Comparison of ENCODE assay signal across 8 cellular contexts in the genomic region with DNA sequence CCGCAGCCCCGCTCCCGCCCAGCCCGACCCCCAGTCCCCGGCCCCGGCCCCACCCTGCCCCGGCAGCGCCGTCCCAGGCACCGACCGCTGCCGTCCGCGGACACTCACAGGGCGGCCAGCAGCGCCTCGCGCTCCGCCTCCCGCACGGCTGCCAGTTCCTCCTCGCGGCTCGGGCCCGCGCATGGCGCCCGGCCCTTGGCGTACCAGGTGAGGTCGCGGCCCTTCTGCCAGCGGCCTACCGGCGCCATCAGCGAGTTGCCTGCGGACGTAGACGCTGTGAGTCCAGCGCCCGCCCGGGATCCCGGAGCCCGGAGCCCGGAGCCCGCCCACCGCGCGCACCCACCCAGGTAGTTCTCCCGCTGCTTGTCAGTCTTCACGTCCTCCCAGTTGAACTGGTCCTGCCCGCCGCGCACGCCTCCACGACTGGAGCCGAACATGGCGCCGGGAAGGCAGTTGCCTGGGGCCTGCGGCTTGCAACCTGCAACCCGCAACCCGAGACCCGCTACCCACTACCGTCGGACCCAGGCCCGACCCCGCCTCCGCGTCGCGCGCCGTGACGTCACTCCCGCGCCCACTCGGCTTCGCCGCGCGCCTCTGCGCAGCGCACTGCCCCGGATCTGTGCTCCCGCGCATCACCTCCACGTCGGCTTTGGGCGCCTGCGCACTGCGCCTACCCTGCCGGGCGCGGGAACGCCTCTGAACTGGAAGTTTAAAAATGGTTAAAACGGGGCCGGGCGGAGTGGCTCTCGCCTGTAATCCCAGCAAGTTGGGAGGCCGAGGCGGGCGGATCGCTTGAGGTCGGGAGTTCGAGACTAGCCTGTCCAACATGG. TPM values are rescaled to one million over a fixed set of nuclear protein-coding genes. Genes with fewer than 3 reads are reported as not detected.
DNase-seq lines count a peak whose midpoint lies in the region; TF ChIP-seq lines count a peak whose summit lies in the region.

C1orf35 (minus strand) TSS at position 535 of the 830 bp plus-strand sequence; CDS start at position 437, 98 bp downstream.

- peak within 1 kb of the TSS; percentile 84 for H3K27ac ChIP-seq in subcutaneous abdominal adipose tissue (ENCODE audit: low read depth, low read length)

- H3K36me3 ChIP-seq in neuron (ENCODE audit: insufficient read depth, low read length) (peaks cover 48% of the 10 kb centered on the region), subcutaneous abdominal adipose tissue (ENCODE audit: control insufficient read depth in 5 of 5, insufficient read depth in 5 of 5, low read length in 5 of 5) (peaks cover 0 to 57% (median 48%) of the 10 kb centered on the region in 5 donors)

- H3K9me3 Mint-ChIP-seq in HFFc6: no peaks in the 10 kb centered on the region

- peak within 1 kb of the TSS; percentile 84 for H3K4me3 ChIP-seq in neuron (ENCODE audit: low read length)
- H3K4me3 ChIP-seq in subcutaneous abdominal adipose tissue (ENCODE audit: low read depth in 1 of 5, low read length in 5 of 5): peak within 1 kb of the TSS in 4 of 5 donors; percentile 80 to 90 (median 85)

- peak; percentile 49 for DNase-seq in GM04503 (ENCODE audit: low read depth)
- peak; percentile 88 for DNase-seq in HFFc6
- peak; percentile 96 for DNase-seq in NAMALWA (ENCODE audit: low spot score)
- peak; percentile 92 for DNase-seq in SK-MEL-5 (ENCODE audit: low read depth, low spot score)
- DNase-seq in activated naive CD4-positive, alpha-beta T cell (lab: John Stamatoyannopoulos, UW): peak; percentile 71 to 92 (median 88)
- DNase-seq in foreskin melanocyte: peak; percentile 88

- H3K36me3 Mint-ChIP-seq in HFFc6 (ENCODE audit: low read depth): peaks cover 10% of the 10 kb centered on the region; the same call in 1 of the 2 replicates

- H3K9ac ChIP-seq in subcutaneous abdominal adipose tissue (ENCODE audit: low read length in 5 of 5): peak within 1 kb of the TSS in 4 of 5 donors; percentile 52 to 77 (median 69)

- peak within 1 kb of the TSS; percentile 84 for H3K27ac Mint-ChIP-seq in HFFc6

- no peak within 1 kb of the TSS for H2AFZ ChIP-seq in neuron (ENCODE audit: low read depth, low read length)

- H3K9me3 ChIP-seq in neuron (ENCODE audit: low read length) (no peaks in the 10 kb centered on the region), subcutaneous abdominal adipose tissue (ENCODE audit: control insufficient read depth in 5 of 5, low read length in 5 of 5) (no peaks in the 10 kb centered on the region)

- peak within 1 kb of the TSS; percentile 93 for H3K4me3 Mint-ChIP-seq in HFFc6

- peaks cover 13% of the 10 kb centered on the region for H3K27me3 Mint-ChIP-seq in HFFc6 (ENCODE audit: insufficient read depth)

- peaks cover 10% of the 10 kb centered on the region for H3K4me1 ChIP-seq in neuron (ENCODE audit: insufficient read depth, low read length)
- H3K4me1 ChIP-seq in subcutaneous abdominal adipose tissue (ENCODE audit: control insufficient read depth in 5 of 5, insufficient read depth in 5 of 5, low read length in 5 of 5): peaks cover 0 to 33% (median 27%) of the 10 kb centered on the region in 5 donors

- H3K27me3 ChIP-seq in neuron (ENCODE audit: insufficient read depth, low read length) (no peaks in the 10 kb centered on the region), subcutaneous abdominal adipose tissue (ENCODE audit: control insufficient read depth in 5 of 5, insufficient read depth in 4 of 5, low read length in 5 of 5) (no peaks in the 10 kb centered on the region)

- H3K4me1 Mint-ChIP-seq in HFFc6 (ENCODE audit: low read depth): peaks cover 26% of the 10 kb centered on the region

- in situ Hi-C loops in SK-MEL-5 (cut with HindIII; ENCODE audit: low pct_unique_long_range_greater_than_20kb, low sequenced_read_pairs): no loop called here

- no peak for TF ChIP-seq CTCF in HFFc6 (IDR thresholded peaks at IDR 0.05)

RNA-seq across cellular contexts. Expression of gene C1orf35, which starts in this region (rescaled TPM):
- 10 to 100 TPM; 10.4 to 17.2 (median 12.5) TPM for total RNA-seq in HFFc6 (2021; fragmentation: NEBNext Ultra II Directional; extraction: Animal tissue kit (Norgen Biotek cat#: 25700))
- total RNA-seq in SK-MEL-5 (2014; rRNA removed; shearing (Covaris generic)): 7.8 and 11.1 TPM in 2 replicates
- 13.5 and 17.3 TPM in 2 replicates for polyA plus RNA-seq in SK-MEL-5 (2015; cell fraction: cytosol; rRNA removed)
- 47.1 and 47.3 TPM in 2 replicates for polyA plus RNA-seq in SK-MEL-5 (2015; cell fraction: nucleus; rRNA removed)

Comparison
In these comparisons a context has a peak if more than half of its experiments do, and no peak if none do; other contexts are left out.
1. Peak in every context shown above with its lines: DNase-seq, H3K4me3 ChIP-seq and H3K27ac ChIP-seq.